In genomic region chr3:133114198-133114597, GRCh38 we compare ENCODE assay signal across 17 cellular contexts.
"Had no signal": no experiment of that assay in that cellular context is flagged by ENCODE, and none has a peak within 500 bp of the region (broad histone marks: within the 10 kb centered on the region; RNA-seq: fewer than 3 reads in every experiment).

No MANE protein-coding gene starts in this region.

- H3K4me3 ChIP-seq: pancreas, tibial artery had no signal

- H3K9me3 ChIP-seq: pancreas, tibial artery had no signal

- DNase-seq: activated CD4-positive, alpha-beta T cell treated with anti-CD3 and anti-CD28 coated beads for 4 hours; activated CD4-positive, alpha-beta T cell treated with anti-CD3 and anti-CD28 coated beads, Interleukin-2, amount 50 U/mL, for 48 hours; activated CD4-positive, CD25-positive, alpha-beta regulatory T cell; activated CD8-positive, alpha-beta memory T cell treated with anti-CD3 and anti-CD28 coated beads, Interleukin-2, amount 50 U/mL, for 48 hours; activated naive CD4-positive, alpha-beta T cell; activated T-cell treated with anti-CD3 and anti-CD28 coated beads, Interleukin-2, amount 50 U/mL, for 4 hours; cortex of kidney; left colon; mesenchymal stem cell; nephron progenitor cell; pancreas; right cardiac atrium; small intestine; stimulated activated CD4-positive, alpha-beta T cell treated with anti-CD3 and anti-CD28 coated beads, Interleukin-2, amount 100 ng/mL, for 24 hours; stimulated activated naive CD8-positive, alpha-beta T cell treated with anti-CD3 and anti-CD28 coated beads, Interleukin-15, amount 100 ng/mL, for 72 hours; tibial artery had no signal

- H3K27ac ChIP-seq: epithelial cell of prostate, pancreas, tibial artery had no signal

- H3K27me3 ChIP-seq: pancreas, tibial artery had no signal

- H3K4me1 ChIP-seq: pancreas, tibial artery had no signal

- H3K36me3 ChIP-seq: pancreas, tibial artery had no signal
